2 cellular contexts compared by ENCODE assay signal in the genomic region with DNA sequence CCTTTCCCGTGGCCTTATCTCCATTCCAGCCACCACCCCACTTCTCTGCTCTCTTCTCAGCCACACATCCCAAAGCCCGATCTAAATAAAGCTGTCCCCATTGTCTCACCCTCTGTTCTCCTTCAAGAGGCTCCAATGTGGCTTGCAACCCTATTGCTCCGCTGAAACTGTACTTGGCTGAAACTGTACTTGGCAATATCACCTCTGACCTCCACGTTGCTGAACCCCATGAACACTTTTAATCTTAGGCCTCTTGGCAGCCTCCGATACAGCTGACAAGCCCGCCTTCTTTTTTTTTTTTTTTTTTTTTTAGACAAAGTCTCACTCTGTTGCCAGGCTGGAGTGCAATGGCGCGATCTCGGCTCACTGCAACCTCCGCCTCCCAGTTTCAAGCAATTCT.
TF ChIP-seq lines count a peak whose summit lies in the region.

No MANE protein-coding gene starts in this region.

TF ChIP-seq in liver, 16 proteins besides CTCF, POLR2A, EP300 and RAD21 (continued from another document):
- TF ChIP-seq ATF3 (IDR thresholded peaks at IDR 0.05), result no peak

TF ChIP-seq in HepG2, 621 proteins besides CTCF, POLR2A, EP300 and RAD21 (continued from another document):
- TF ChIP-seq, protein P1, sequence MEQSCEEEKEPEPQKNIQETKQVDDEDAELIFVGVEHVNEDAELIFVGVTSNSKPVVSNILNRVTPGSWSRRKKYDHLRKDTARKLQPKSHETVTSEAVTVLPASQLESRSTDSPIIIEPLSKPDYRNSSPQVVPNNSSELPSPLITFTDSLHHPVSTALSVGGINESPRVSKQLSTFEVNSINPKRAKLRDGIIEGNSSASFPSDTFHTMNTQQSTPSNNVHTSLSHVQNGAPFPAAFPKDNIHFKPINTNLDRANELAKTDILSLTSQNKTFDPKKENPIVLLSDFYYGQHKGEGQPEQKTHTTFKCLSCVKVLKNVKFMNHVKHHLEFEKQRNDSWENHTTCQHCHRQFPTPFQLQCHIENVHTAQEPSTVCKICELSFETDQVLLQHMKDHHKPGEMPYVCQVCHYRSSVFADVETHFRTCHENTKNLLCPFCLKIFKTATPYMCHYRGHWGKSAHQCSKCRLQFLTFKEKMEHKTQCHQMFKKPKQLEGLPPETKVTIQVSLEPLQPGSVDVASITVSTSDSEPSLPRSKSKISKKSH (CRISPR knock-in tag; IDR thresholded peaks at IDR 0.05; ENCODE audit: borderline replicate concordance), result no peak
- TF ChIP-seq ZNF776 (CRISPR knock-in tag; IDR thresholded peaks at IDR 0.05), result no peak
- TF ChIP-seq, protein P2, sequence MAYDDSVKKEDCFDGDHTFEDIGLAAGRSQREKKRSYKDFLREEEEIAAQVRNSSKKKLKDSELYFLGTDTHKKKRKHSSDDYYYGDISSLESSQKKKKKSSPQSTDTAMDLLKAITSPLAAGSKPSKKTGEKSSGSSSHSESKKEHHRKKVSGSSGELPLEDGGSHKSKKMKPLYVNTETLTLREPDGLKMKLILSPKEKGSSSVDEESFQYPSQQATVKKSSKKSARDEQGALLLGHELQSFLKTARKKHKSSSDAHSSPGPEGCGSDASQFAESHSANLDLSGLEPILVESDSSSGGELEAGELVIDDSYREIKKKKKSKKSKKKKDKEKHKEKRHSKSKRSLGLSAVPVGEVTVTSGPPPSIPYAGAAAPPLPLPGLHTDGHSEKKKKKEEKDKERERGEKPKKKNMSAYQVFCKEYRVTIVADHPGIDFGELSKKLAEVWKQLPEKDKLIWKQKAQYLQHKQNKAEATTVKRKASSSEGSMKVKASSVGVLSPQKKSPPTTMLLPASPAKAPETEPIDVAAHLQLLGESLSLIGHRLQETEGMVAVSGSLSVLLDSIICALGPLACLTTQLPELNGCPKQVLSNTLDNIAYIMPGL (CRISPR knock-in tag; IDR thresholded peaks at IDR 0.05; ENCODE audit: borderline replicate concordance in 1 of 2, low read depth in 1 of 2), result no peak
- TF ChIP-seq ZNF337 (CRISPR knock-in tag; IDR thresholded peaks at IDR 0.05; ENCODE audit: borderline replicate concordance, low read depth), result no peak
- no peak for TF ChIP-seq TMF1 (CRISPR knock-in tag; IDR thresholded peaks at IDR 0.05; ENCODE audit: low read depth)
- TF ChIP-seq ELF3 (CRISPR knock-in tag; IDR thresholded peaks at IDR 0.05), result no peak
- TF ChIP-seq CBX5 (CRISPR knock-in tag; IDR thresholded peaks at IDR 0.05; ENCODE audit: borderline replicate concordance), result no peak
- TF ChIP-seq SKI (IDR thresholded peaks at IDR 0.05; ENCODE audit: partially characterized antibody), result no peak
- TF ChIP-seq SOX5 (CRISPR knock-in tag; IDR thresholded peaks at IDR 0.05; ENCODE audit: borderline replicate concordance), result no peak
- TF ChIP-seq ZNF256 (CRISPR knock-in tag; conservative IDR thresholded peaks at IDR 0.05), result no peak
